Comparison of ENCODE assay signal across 24 cellular contexts in genomic region chr14:102675396-102675795, GRCh38.
A peak's percentile ranks its signal among the peaks of the same experiment; 100 is the strongest.
DNase-seq lines count a peak whose midpoint lies in the region; ATAC-seq, FAIRE-seq and TF ChIP-seq lines count a peak whose summit lies in the region.
"Had no signal": no experiment of that assay in that cellular context is flagged by ENCODE, and none has a peak within 500 bp of the region (broad histone marks: within the 10 kb centered on the region; RNA-seq: fewer than 3 reads in every experiment).

No MANE protein-coding gene starts in this region.

- no peak for ATAC-seq in activated T-cell treated with anti-CD3 and anti-CD28 coated beads, Interleukin-2, amount 50 U/mL, for 4 hours
- ATAC-seq: gastroesophageal sphincter; naive thymus-derived CD8-positive, alpha-beta T cell; stimulated activated naive CD8-positive, alpha-beta T cell treated with anti-CD3 and anti-CD28 coated beads, Interleukin-15, amount 100 ng/mL, for 72 hours had no signal

- in situ Hi-C loops in ACHN (cut with HindIII; ENCODE audit: low pct_ligation_motif_present, low pct_unique_long_range_greater_than_20kb, low sequenced_read_pairs): no loop called here

- no peaks in the 10 kb centered on the region for H3K27me3 Mint-ChIP-seq in activated T-cell treated with anti-CD3 and anti-CD28 coated beads, Interleukin-2, amount 50 U/mL, for 4 hours (ENCODE audit: low read depth)
- H3K27me3 Mint-ChIP-seq: activated CD4-positive, alpha-beta memory T cell treated with anti-CD3 and anti-CD28 coated beads for 36 hours; central memory CD8-positive, alpha-beta T cell; naive thymus-derived CD8-positive, alpha-beta T cell; stimulated activated naive CD8-positive, alpha-beta T cell treated with anti-CD3 and anti-CD28 coated beads, Interleukin-15, amount 100 ng/mL, for 72 hours had no signal

- DNase-seq in ACHN: peak; percentile 72
- DNase-seq in HK-2 (ENCODE audit: unreplicated experiment): peak; percentile 46
- DNase-seq in SW480 (ENCODE audit: low spot score): peak; percentile 48
- DNase-seq in kidney glomerular epithelial cell (lab: John Stamatoyannopoulos, UW): peak; percentile 86
- DNase-seq in activated T-cell treated with anti-CD3 and anti-CD28 coated beads, Interleukin-2, amount 50 U/mL, for 4 hours: no peak
- no peak for DNase-seq in D721Med (ENCODE audit: insufficient read length, low spot score)
- no peak for DNase-seq in GM03348 (ENCODE audit: low spot score)
- no peak for DNase-seq in T-helper 2 cell
- DNase-seq: activated CD4-positive, alpha-beta memory T cell treated with anti-CD3 and anti-CD28 coated beads for 36 hours; activated gamma-delta T cell; dermis blood vessel endothelial cell; DMS79; HCEC 1CT; naive thymus-derived CD8-positive, alpha-beta T cell; NCI-H1436 treated with DMSO at 0.1 percent for 48 hours; NCI-H2107; NCI-H446 treated with DMSO at 0.1 percent for 48 hours; nucleus accumbens; Right ventricle myocardium superior; stimulated activated naive CD8-positive, alpha-beta T cell treated with anti-CD3 and anti-CD28 coated beads, Interleukin-15, amount 100 ng/mL, for 72 hours; tibial artery had no signal

- H3K4me1 Mint-ChIP-seq in activated T-cell treated with anti-CD3 and anti-CD28 coated beads, Interleukin-2, amount 50 U/mL, for 4 hours (ENCODE audit: low read depth): peaks cover 3% of the 10 kb centered on the region
- H3K4me1 Mint-ChIP-seq: mesothelial cell of epicardium had no signal

- H3K4me3 Mint-ChIP-seq in activated T-cell treated with anti-CD3 and anti-CD28 coated beads, Interleukin-2, amount 50 U/mL, for 4 hours: no peak overlapping the region
- H3K4me3 Mint-ChIP-seq: activated CD4-positive, alpha-beta memory T cell treated with anti-CD3 and anti-CD28 coated beads for 36 hours; central memory CD8-positive, alpha-beta T cell; naive thymus-derived CD8-positive, alpha-beta T cell; stimulated activated naive CD8-positive, alpha-beta T cell treated with anti-CD3 and anti-CD28 coated beads, Interleukin-15, amount 100 ng/mL, for 72 hours had no signal

- H3K36me3 Mint-ChIP-seq in activated T-cell treated with anti-CD3 and anti-CD28 coated beads, Interleukin-2, amount 50 U/mL, for 4 hours (ENCODE audit: insufficient read depth): peaks cover 8% of the 10 kb centered on the region

- FAIRE-seq in D721Med (lab: Jason Lieb, UNC): no peak

- TF ChIP-seq CTCF in D721Med (IDR thresholded peaks at IDR 0.05; ENCODE audit: insufficient read depth, missing control alignments): no peak

- peaks cover 5% of the 10 kb centered on the region for H3K9me3 Mint-ChIP-seq in activated T-cell treated with anti-CD3 and anti-CD28 coated beads, Interleukin-2, amount 50 U/mL, for 4 hours
- H3K9me3 Mint-ChIP-seq: central memory CD8-positive, alpha-beta T cell; stimulated activated naive CD8-positive, alpha-beta T cell treated with anti-CD3 and anti-CD28 coated beads, Interleukin-15, amount 100 ng/mL, for 72 hours had no signal

Comparison
In these comparisons a context has a peak if more than half of its experiments do, and no peak if none do; other contexts are left out.
1. DNase-seq: peak in ACHN (single experiment), HK-2 (single experiment), SW480 (single experiment) and kidney glomerular epithelial cell (single experiment); none in activated T-cell treated with anti-CD3 and anti-CD28 coated beads, Interleukin-2, amount 50 U/mL, for 4 hours (single experiment), D721Med (single experiment), GM03348 (single experiment) and T-helper 2 cell (0 of 5).